In the genomic region with DNA sequence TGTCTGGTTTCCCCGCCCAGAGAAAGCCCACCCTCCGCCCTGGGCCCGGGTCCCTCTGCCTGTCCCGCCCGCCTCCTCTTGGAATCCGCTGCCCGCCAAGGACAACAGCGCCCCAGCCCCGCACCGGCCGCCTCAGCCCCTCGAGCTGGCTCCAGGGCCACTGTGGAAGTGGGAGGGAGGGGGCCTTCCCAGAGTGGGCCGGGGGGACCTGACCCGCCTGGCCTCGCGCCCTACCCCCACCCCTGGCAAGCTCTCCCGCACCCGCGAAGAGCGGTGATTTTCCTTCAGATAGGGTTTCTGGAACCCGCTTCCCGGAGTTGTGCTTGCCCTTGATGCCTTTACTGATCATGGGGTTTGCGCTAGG, we compare ENCODE assay signal across 3 cellular contexts.
TF ChIP-seq lines count a peak whose summit lies in the region.

No MANE protein-coding gene starts in this region.

TF ChIP-seq in SK-N-SH, 30 proteins besides CTCF, POLR2A, EP300 and RAD21:
- TF ChIP-seq NRF1 (IDR thresholded peaks at IDR 0.05; ENCODE audit: low read depth, low read length) (no peak), SMC3 (IDR thresholded peaks at IDR 0.05; ENCODE audit: low read depth, low read length) (no peak), TAF1 (IDR thresholded peaks at IDR 0.05; ENCODE audit: borderline replicate concordance, low read depth, low read length) (no peak), FOXJ3 (CRISPR knock-in tag; IDR thresholded peaks at IDR 0.05) (no peak), NFIC (IDR thresholded peaks at IDR 0.05; ENCODE audit: borderline replicate concordance) (no peak), GATA2 (CRISPR knock-in tag; IDR thresholded peaks at IDR 0.05) (no peak), RXRA (IDR thresholded peaks at IDR 0.05; ENCODE audit: borderline replicate concordance, low read depth) (no peak), TEAD4 (IDR thresholded peaks at IDR 0.05; ENCODE audit: borderline replicate concordance, insufficient read depth) (no peak), CHD2 (IDR thresholded peaks at IDR 0.05; ENCODE audit: low read length, partially characterized antibody) (no peak)

TF ChIP-seq in SK-N-SH treated with all-trans-retinoic acid at 6 μM for 48 hours, 23 proteins besides CTCF, POLR2A, EP300 and RAD21:
- TF ChIP-seq GLIS3 (CRISPR knock-in tag; IDR thresholded peaks at IDR 0.05): no peak
- TF ChIP-seq, protein P1, sequence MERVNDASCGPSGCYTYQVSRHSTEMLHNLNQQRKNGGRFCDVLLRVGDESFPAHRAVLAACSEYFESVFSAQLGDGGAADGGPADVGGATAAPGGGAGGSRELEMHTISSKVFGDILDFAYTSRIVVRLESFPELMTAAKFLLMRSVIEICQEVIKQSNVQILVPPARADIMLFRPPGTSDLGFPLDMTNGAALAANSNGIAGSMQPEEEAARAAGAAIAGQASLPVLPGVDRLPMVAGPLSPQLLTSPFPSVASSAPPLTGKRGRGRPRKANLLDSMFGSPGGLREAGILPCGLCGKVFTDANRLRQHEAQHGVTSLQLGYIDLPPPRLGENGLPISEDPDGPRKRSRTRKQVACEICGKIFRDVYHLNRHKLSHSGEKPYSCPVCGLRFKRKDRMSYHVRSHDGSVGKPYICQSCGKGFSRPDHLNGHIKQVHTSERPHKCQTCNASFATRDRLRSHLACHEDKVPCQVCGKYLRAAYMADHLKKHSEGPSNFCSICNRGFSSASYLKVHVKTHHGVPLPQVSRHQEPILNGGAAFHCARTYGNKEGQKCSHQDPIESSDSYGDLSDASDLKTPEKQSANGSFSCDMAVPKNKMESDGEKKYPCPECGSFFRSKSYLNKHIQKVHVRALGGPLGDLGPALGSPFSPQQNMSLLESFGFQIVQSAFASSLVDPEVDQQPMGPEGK (CRISPR knock-in tag; IDR thresholded peaks at IDR 0.05; ENCODE audit: borderline replicate concordance): no peak
- TF ChIP-seq ARNTL (CRISPR knock-in tag; IDR thresholded peaks at IDR 0.05; ENCODE audit: borderline replicate concordance, low read depth): no peak
- no peak for TF ChIP-seq ZNF70 (CRISPR knock-in tag; IDR thresholded peaks at IDR 0.05)
- no peak for TF ChIP-seq ZC3H10 (CRISPR knock-in tag; IDR thresholded peaks at IDR 0.05)
- TF ChIP-seq, protein P2, sequence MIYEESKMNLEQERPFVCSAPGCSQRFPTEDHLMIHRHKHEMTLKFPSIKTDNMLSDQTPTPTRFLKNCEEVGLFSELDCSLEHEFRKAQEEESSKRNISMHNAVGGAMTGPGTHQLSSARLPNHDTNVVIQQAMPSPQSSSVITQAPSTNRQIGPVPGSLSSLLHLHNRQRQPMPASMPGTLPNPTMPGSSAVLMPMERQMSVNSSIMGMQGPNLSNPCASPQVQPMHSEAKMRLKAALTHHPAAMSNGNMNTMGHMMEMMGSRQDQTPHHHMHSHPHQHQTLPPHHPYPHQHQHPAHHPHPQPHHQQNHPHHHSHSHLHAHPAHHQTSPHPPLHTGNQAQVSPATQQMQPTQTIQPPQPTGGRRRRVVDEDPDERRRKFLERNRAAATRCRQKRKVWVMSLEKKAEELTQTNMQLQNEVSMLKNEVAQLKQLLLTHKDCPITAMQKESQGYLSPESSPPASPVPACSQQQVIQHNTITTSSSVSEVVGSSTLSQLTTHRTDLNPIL (CRISPR knock-in tag; IDR thresholded peaks at IDR 0.05; ENCODE audit: low read depth): no peak
- TF ChIP-seq BACH2 (CRISPR knock-in tag; IDR thresholded peaks at IDR 0.05; ENCODE audit: borderline replicate concordance): no peak
- no peak for TF ChIP-seq TCF4 (CRISPR knock-in tag; IDR thresholded peaks at IDR 0.05; ENCODE audit: borderline replicate concordance)
- TF ChIP-seq ZFP3 (CRISPR knock-in tag; IDR thresholded peaks at IDR 0.05): no peak
- TF ChIP-seq CSDC2 (CRISPR knock-in tag; IDR thresholded peaks at IDR 0.05): no peak
- no peak for TF ChIP-seq ZFP30 (CRISPR knock-in tag; IDR thresholded peaks at IDR 0.05)
- TF ChIP-seq ZNF8 (CRISPR knock-in tag; IDR thresholded peaks at IDR 0.05): no peak
- TF ChIP-seq, protein P3, sequence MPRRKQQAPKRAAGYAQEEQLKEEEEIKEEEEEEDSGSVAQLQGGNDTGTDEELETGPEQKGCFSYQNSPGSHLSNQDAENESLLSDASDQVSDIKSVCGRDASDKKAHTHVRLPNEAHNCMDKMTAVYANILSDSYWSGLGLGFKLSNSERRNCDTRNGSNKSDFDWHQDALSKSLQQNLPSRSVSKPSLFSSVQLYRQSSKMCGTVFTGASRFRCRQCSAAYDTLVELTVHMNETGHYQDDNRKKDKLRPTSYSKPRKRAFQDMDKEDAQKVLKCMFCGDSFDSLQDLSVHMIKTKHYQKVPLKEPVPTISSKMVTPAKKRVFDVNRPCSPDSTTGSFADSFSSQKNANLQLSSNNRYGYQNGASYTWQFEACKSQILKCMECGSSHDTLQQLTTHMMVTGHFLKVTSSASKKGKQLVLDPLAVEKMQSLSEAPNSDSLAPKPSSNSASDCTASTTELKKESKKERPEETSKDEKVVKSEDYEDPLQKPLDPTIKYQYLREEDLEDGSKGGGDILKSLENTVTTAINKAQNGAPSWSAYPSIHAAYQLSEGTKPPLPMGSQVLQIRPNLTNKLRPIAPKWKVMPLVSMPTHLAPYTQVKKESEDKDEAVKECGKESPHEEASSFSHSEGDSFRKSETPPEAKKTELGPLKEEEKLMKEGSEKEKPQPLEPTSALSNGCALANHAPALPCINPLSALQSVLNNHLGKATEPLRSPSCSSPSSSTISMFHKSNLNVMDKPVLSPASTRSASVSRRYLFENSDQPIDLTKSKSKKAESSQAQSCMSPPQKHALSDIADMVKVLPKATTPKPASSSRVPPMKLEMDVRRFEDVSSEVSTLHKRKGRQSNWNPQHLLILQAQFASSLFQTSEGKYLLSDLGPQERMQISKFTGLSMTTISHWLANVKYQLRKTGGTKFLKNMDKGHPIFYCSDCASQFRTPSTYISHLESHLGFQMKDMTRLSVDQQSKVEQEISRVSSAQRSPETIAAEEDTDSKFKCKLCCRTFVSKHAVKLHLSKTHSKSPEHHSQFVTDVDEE (CRISPR knock-in tag; IDR thresholded peaks at IDR 0.05): no peak
- no peak for TF ChIP-seq PPARA (CRISPR knock-in tag; IDR thresholded peaks at IDR 0.05; ENCODE audit: borderline replicate concordance)
- TF ChIP-seq OSR1 (CRISPR knock-in tag; IDR thresholded peaks at IDR 0.05): no peak

TF ChIP-seq in IMR-90, 13 proteins besides CTCF, POLR2A, EP300 and RAD21:
- TF ChIP-seq MAZ (IDR thresholded peaks at IDR 0.05; ENCODE audit: borderline replicate concordance, low read depth, low read length) (no peak), BHLHE40 (IDR thresholded peaks at IDR 0.05; ENCODE audit: low read depth, low read length) (no peak), MAFK (IDR thresholded peaks at IDR 0.05; ENCODE audit: low read depth, low read length) (no peak), RFX5 (IDR thresholded peaks at IDR 0.05; ENCODE audit: low read depth, low read length) (no peak), CHD1 (IDR thresholded peaks at IDR 0.05; ENCODE audit: low read depth, low read length) (no peak), FOS (IDR thresholded peaks at IDR 0.05; ENCODE audit: low read depth, low read length) (no peak), SMC3 (IDR thresholded peaks at IDR 0.05; ENCODE audit: low read depth, low read length) (no peak), MXI1 (IDR thresholded peaks at IDR 0.05; ENCODE audit: borderline replicate concordance, low read depth, low read length) (no peak), CEBPB (IDR thresholded peaks at IDR 0.05; ENCODE audit: low read depth, low read length) (no peak)
- TF ChIP-seq, protein P4, sequence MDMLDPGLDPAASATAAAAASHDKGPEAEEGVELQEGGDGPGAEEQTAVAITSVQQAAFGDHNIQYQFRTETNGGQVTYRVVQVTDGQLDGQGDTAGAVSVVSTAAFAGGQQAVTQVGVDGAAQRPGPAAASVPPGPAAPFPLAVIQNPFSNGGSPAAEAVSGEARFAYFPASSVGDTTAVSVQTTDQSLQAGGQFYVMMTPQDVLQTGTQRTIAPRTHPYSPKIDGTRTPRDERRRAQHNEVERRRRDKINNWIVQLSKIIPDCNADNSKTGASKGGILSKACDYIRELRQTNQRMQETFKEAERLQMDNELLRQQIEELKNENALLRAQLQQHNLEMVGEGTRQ (IDR thresholded peaks at IDR 0.05; ENCODE audit: low read depth, low read length): no peak
